ENCODE assay signal across 11 cellular contexts in the genomic region with DNA sequence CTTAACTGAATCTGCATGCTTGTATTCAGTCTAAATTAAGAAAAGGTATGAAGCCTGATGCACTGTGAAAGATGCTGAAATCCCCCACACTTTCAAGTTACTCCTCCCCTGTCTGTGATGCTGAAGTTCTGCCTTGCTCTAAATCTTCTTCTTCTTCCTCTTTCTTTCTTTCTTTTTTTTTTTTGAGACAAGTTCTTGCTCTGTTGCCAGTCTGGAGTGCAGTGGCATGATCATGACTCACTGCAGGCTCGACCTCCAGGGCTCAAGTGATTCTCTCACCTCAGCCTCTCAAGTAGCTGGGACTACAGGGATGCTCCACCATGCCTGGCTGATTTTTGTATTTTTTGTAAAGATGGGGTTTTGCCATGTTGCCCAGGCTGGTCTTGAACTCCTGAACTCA.
A peak's percentile ranks its signal among the peaks of the same experiment; 100 is the strongest.
DNase-seq lines count a peak whose midpoint lies in the region; ATAC-seq and TF ChIP-seq lines count a peak whose summit lies in the region.
"Had no signal": no experiment of that assay in that cellular context is flagged by ENCODE, and none has a peak within 500 bp of the region (broad histone marks: within the 10 kb centered on the region; RNA-seq: fewer than 3 reads in every experiment).

No MANE protein-coding gene starts in this region.

- peak in 4 of 7 experiments; percentile 9 to 48 (median 20) for DNase-seq in CD8-positive, alpha-beta T cell
- peak; percentile 27 for DNase-seq in NCI-H226
- no peak for DNase-seq in immature natural killer cell
- DNase-seq in GM10248 (ENCODE audit: extremely low spot score): no peak
- no peak for DNase-seq in hypothalamus (lab: John Stamatoyannopoulos, UW)
- no peak for DNase-seq in COR-L47 (lab: John Stamatoyannopoulos, UW)
- DNase-seq in stimulated activated naive CD4-positive, alpha-beta T cell (lab: John Stamatoyannopoulos, UW): no peak
- DNase-seq: anterior cingulate cortex; NK-92 treated with Interleukin-12 subunit alpha and Interleukin-12 subunit beta, amount 100 ng/mL, for 24 hours had no signal

- no peaks in the 10 kb centered on the region for H3K27me3 ChIP-seq in CD8-positive, alpha-beta T cell (ENCODE audit: insufficient read depth, low read length)

- POLR2A ChIA-PET in CD8-positive, alpha-beta T cell (lab: Charles Lee): interaction anchor here (0.6 to 1.5 kb wide), 2 partner anchors 50 to 62 kb away, joined by 3 to 5 read pairs; no protein-coding TSS in a partner anchor
- POLR2A ChIA-PET in GM10248 (lab: Yijun Ruan, JAX): no interaction called here

- H3K27me3 Mint-ChIP-seq in CD8-positive, alpha-beta T cell (ENCODE audit: low read depth): no peaks in the 10 kb centered on the region
- H3K27me3 Mint-ChIP-seq in activated T-helper 17 cell treated with anti-CD3 and anti-CD28 coated beads, Interleukin-2, amount 50 U/mL, for 72 hours: no peaks in the 10 kb centered on the region
- peaks cover 0 to 3% (median 0%) of the 10 kb centered on the region in 3 donors for H3K27me3 Mint-ChIP-seq in immature natural killer cell (ENCODE audit: low read depth in 3 of 3)

- H3K9me3 Mint-ChIP-seq in CD8-positive, alpha-beta T cell: peaks cover 2% of the 10 kb centered on the region
- H3K9me3 Mint-ChIP-seq in activated T-helper 17 cell treated with anti-CD3 and anti-CD28 coated beads, Interleukin-2, amount 50 U/mL, for 72 hours: peaks cover 6% of the 10 kb centered on the region
- H3K9me3 Mint-ChIP-seq in immature natural killer cell: no peaks in the 10 kb centered on the region

- peaks cover 6% of the 10 kb centered on the region for H3K36me3 Mint-ChIP-seq in CD8-positive, alpha-beta T cell
- no peaks in the 10 kb centered on the region for H3K36me3 Mint-ChIP-seq in activated T-helper 17 cell treated with anti-CD3 and anti-CD28 coated beads, Interleukin-2, amount 50 U/mL, for 72 hours (ENCODE audit: low read depth)
- H3K36me3 Mint-ChIP-seq in immature natural killer cell: no peaks in the 10 kb centered on the region

- no peak overlapping the region for H3K27ac ChIP-seq in CD8-positive, alpha-beta T cell (ENCODE audit: low read depth, low read length)
- H3K27ac ChIP-seq: HL-60 had no signal

- H3K36me3 ChIP-seq in CD8-positive, alpha-beta T cell (ENCODE audit: insufficient read depth, low read length): no peaks in the 10 kb centered on the region

- H3K4me3 Mint-ChIP-seq in CD8-positive, alpha-beta T cell: peak overlapping the region; percentile 80
- H3K4me3 Mint-ChIP-seq in activated T-helper 17 cell treated with anti-CD3 and anti-CD28 coated beads, Interleukin-2, amount 50 U/mL, for 72 hours: peak overlapping the region; percentile 72
- H3K4me3 Mint-ChIP-seq in immature natural killer cell: peak overlapping the region in 4 of 5 donors; percentile 11 to 87 (median 58)

- ATAC-seq in CD8-positive, alpha-beta T cell: peak; percentile 58
- peak; percentile 22 for ATAC-seq in activated T-helper 17 cell treated with anti-CD3 and anti-CD28 coated beads, Interleukin-2, amount 50 U/mL, for 72 hours (replicated peaks)

- H3K4me1 Mint-ChIP-seq in CD8-positive, alpha-beta T cell (ENCODE audit: low read depth): peaks cover 44% of the 10 kb centered on the region
- H3K4me1 Mint-ChIP-seq in activated T-helper 17 cell treated with anti-CD3 and anti-CD28 coated beads, Interleukin-2, amount 50 U/mL, for 72 hours: peaks cover 47% of the 10 kb centered on the region
- peaks cover 16 to 22% of the 10 kb centered on the region in 2 donors for H3K4me1 Mint-ChIP-seq in immature natural killer cell

- H3K4me3 ChIP-seq in CD8-positive, alpha-beta T cell (ENCODE audit: low read depth, low read length): no peak overlapping the region

- H3K27ac Mint-ChIP-seq in CD8-positive, alpha-beta T cell: peak overlapping the region; percentile 87
- peak overlapping the region; percentile 4 for H3K27ac Mint-ChIP-seq in activated T-helper 17 cell treated with anti-CD3 and anti-CD28 coated beads, Interleukin-2, amount 50 U/mL, for 72 hours
- peak overlapping the region in 2 of 6 donors; percentile 25 to 39 for H3K27ac Mint-ChIP-seq in immature natural killer cell

- CTCF ChIA-PET in CD8-positive, alpha-beta T cell (lab: Charles Lee): interaction anchor here (1.0 to 1.5 kb wide), 2 partner anchors 10 to 11 kb away, joined by 3 to 4 read pairs; no protein-coding TSS in a partner anchor
- CTCF ChIA-PET in GM10248 (lab: Yijun Ruan, JAX): interaction anchor here (1.2 kb wide), 1 partner anchor 10 kb away, joined by 3 read pairs; no protein-coding TSS in a partner anchor

- H3K9me3 ChIP-seq in CD8-positive, alpha-beta T cell (ENCODE audit: low read length): no peaks in the 10 kb centered on the region

- H3K4me1 ChIP-seq in CD8-positive, alpha-beta T cell (ENCODE audit: insufficient read depth, low read length): peaks cover 18% of the 10 kb centered on the region

- intact Hi-C loops in CD8-positive, alpha-beta T cell (cut with DNase I, micrococcal nuclease): loop anchor here in 1 of 2 experiments (2.0 to 5.0 kb wide), 3 partner anchors 13 to 635 kb away; no protein-coding TSS in a partner anchor

- TF ChIP-seq CTCF in CD8-positive, alpha-beta T cell (IDR thresholded peaks at IDR 0.05): no peak
- no peak for TF ChIP-seq CTCF in GM10248 (IDR thresholded peaks at IDR 0.05; ENCODE audit: control extremely low read depth, extremely low read depth, low read depth, missing control alignments)

Comparison
In these comparisons a context has a peak if more than half of its experiments do, and no peak if none do; other contexts are left out.
1. DNase-seq: peak in CD8-positive, alpha-beta T cell (4 of 7) and NCI-H226 (single experiment); none in immature natural killer cell (0 of 3), GM10248 (single experiment), hypothalamus (0 of 51), COR-L47 (single experiment) and stimulated activated naive CD4-positive, alpha-beta T cell (0 of 6).
2. Peak in every context shown above with its lines, with median percentiles within 50 percentile points of each other: H3K4me3 Mint-ChIP-seq.